In the genomic region with DNA sequence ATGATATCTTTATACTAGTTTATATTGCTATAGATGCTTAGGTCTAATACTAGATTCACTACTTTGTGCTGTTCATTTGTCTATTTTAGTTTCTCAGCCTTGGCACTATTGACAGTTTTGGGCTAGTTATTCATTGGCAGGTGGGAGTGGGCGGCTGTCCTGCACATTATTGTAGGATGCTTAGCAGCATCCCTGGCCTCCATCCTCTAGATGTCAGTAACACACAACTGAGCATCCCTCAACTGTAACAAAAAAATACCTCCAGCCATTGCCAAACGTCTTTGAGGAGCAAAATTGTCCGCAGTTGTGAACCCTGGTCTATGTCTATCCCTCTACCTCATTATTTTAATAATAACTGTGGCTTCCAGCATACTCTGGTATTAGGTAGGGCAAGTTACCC, we compare ENCODE assay signal across 1 cellular context.
TF ChIP-seq lines count a peak whose summit lies in the region.

No MANE protein-coding gene starts in this region.

TF ChIP-seq in GM23338, 12 proteins besides CTCF, POLR2A, EP300 and RAD21 (continued from another document):
- no peak for TF ChIP-seq ZNF462 (CRISPR knock-in tag; IDR thresholded peaks at IDR 0.05)
